In genomic region chr1:175744833-175745232, GRCh38 we compare ENCODE assay signal across 1 cellular context.
TF ChIP-seq lines count a peak whose summit lies in the region.

No MANE protein-coding gene starts in this region.

TF ChIP-seq in IMR-90, 13 proteins besides CTCF, POLR2A, EP300 and RAD21 (continued from another document):
- TF ChIP-seq ELK1 (IDR thresholded peaks at IDR 0.05; ENCODE audit: borderline replicate concordance, low read depth, low read length) (no peak), MAZ (IDR thresholded peaks at IDR 0.05; ENCODE audit: borderline replicate concordance, low read depth, low read length) (no peak), FOS (IDR thresholded peaks at IDR 0.05; ENCODE audit: low read depth, low read length) (no peak), MAFK (IDR thresholded peaks at IDR 0.05; ENCODE audit: low read depth, low read length) (no peak), RCOR1 (IDR thresholded peaks at IDR 0.05; ENCODE audit: insufficient replicate concordance, low read length) (no peak), BHLHE40 (IDR thresholded peaks at IDR 0.05; ENCODE audit: low read depth, low read length) (no peak), CEBPB (IDR thresholded peaks at IDR 0.05; ENCODE audit: low read depth, low read length) (no peak), CHD1 (IDR thresholded peaks at IDR 0.05; ENCODE audit: low read depth, low read length) (no peak), RFX5 (IDR thresholded peaks at IDR 0.05; ENCODE audit: low read depth, low read length) (no peak)
TF ChIP-seq in IMR-90: peak in this region for 0.
